In the genomic region with DNA sequence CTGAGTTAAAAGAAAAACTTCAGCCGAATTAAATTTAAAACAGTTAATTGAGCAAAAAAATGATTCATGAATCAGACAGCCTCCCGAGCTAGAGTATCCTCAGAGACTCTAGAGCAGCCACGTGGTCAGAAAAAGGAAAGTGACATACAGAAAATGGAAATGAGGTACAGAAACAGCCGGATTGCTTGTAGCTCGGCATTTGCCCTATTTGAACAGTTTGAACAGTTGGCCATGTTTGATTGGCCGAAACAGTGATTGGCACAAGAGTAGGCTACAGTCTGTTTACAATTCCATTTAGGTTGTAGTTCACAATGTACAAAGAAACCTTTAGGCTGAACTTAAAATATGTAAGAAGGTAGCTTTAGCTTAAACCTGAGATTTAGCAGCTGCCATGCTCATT, we compare ENCODE assay signal across 1 cellular context.
TF ChIP-seq lines count a peak whose summit lies in the region.

No MANE protein-coding gene starts in this region.

TF ChIP-seq in HepG2, 621 proteins besides CTCF, POLR2A, EP300 and RAD21 (continues in another document):
- TF ChIP-seq ELF1 (CRISPR knock-in tag; IDR thresholded peaks at IDR 0.05) (no peak), ZNF292 (CRISPR knock-in tag; IDR thresholded peaks at IDR 0.05; ENCODE audit: borderline replicate concordance, low read depth) (no peak), ZNF180 (CRISPR knock-in tag; IDR thresholded peaks at IDR 0.05; ENCODE audit: borderline replicate concordance, low read depth) (no peak), ZNF790 (CRISPR knock-in tag; IDR thresholded peaks at IDR 0.05; ENCODE audit: borderline replicate concordance) (no peak), ZNF724P (CRISPR knock-in tag; IDR thresholded peaks at IDR 0.05; ENCODE audit: borderline replicate concordance) (no peak), ZMYM3 (CRISPR knock-in tag; IDR thresholded peaks at IDR 0.05) (no peak), BORCS8-MEF2B (CRISPR knock-in tag; IDR thresholded peaks at IDR 0.05) (no peak), DMAP1 (CRISPR knock-in tag; IDR thresholded peaks at IDR 0.05) (peak; percentile 37; the same call in 1 of the 2 replicates), RFX1 (IDR thresholded peaks at IDR 0.05) (no peak), ZNF441 (CRISPR knock-in tag; IDR thresholded peaks at IDR 0.05; ENCODE audit: borderline replicate concordance) (0 out of 2 replicates have a peak, but pooled peaks have one; percentile 16), PHF21A (CRISPR knock-in tag; IDR thresholded peaks at IDR 0.05) (no peak), FOXO1 (CRISPR knock-in tag; IDR thresholded peaks at IDR 0.05) (no peak), REL (CRISPR knock-in tag; conservative IDR thresholded peaks at IDR 0.05) (no peak), POGZ (CRISPR knock-in tag; IDR thresholded peaks at IDR 0.05) (0 out of 2 replicates have a peak, but pooled peaks have one; percentile 23), PAWR (CRISPR knock-in tag; IDR thresholded peaks at IDR 0.05; ENCODE audit: borderline replicate concordance) (no peak), ZSCAN29 (CRISPR knock-in tag; conservative IDR thresholded peaks at IDR 0.05) (no peak), SATB2 (CRISPR knock-in tag; IDR thresholded peaks at IDR 0.05) (no peak), ATF7 (IDR thresholded peaks at IDR 0.05) (no peak), ATF7 (CRISPR knock-in tag; IDR thresholded peaks at IDR 0.05) (no peak), KMT2A (CRISPR knock-in tag; IDR thresholded peaks at IDR 0.05) (no peak), FOXA1 (IDR thresholded peaks at IDR 0.05) (no peak), FOXA1 (CRISPR knock-in tag; IDR thresholded peaks at IDR 0.05) (peak; percentile 34; the same call in 1 of the 2 replicates), ZNF549 (CRISPR knock-in tag; IDR thresholded peaks at IDR 0.05) (no peak), HCFC1 (IDR thresholded peaks at IDR 0.05; ENCODE audit: low read depth, low read length) (no peak), KDM6A (CRISPR knock-in tag; IDR thresholded peaks at IDR 0.05; ENCODE audit: low read depth) (no peak), PTBP1 (IDR thresholded peaks at IDR 0.05; ENCODE audit: low read depth, low read length, poor library complexity, severe bottlenecking) (no peak), ZC3H13 (CRISPR knock-in tag; IDR thresholded peaks at IDR 0.05) (no peak), SOX6 (IDR thresholded peaks at IDR 0.05) (no peak), SOX6 (CRISPR knock-in tag; IDR thresholded peaks at IDR 0.05) (0 out of 2 replicates have a peak, but pooled peaks have one; percentile 13), RCOR2 (CRISPR knock-in tag; IDR thresholded peaks at IDR 0.05) (no peak), NFYC (CRISPR knock-in tag; IDR thresholded peaks at IDR 0.05) (peak; percentile 37; the same call in 1 of the 2 replicates), ZNF883 (CRISPR knock-in tag; IDR thresholded peaks at IDR 0.05; ENCODE audit: not compliant biosample characterization) (no peak), ZNF260 (CRISPR knock-in tag; IDR thresholded peaks at IDR 0.05; ENCODE audit: borderline replicate concordance, low read depth) (no peak), SRSF4 (IDR thresholded peaks at IDR 0.05; ENCODE audit: low read depth, low read length, poor library complexity, severe bottlenecking) (no peak), ATF1 (CRISPR knock-in tag; IDR thresholded peaks at IDR 0.05) (no peak), ZNF101 (CRISPR knock-in tag; IDR thresholded peaks at IDR 0.05; ENCODE audit: borderline replicate concordance, low read depth) (no peak), ZNF75D (CRISPR knock-in tag; IDR thresholded peaks at IDR 0.05; ENCODE audit: borderline replicate concordance) (no peak), THAP11 (CRISPR knock-in tag; IDR thresholded peaks at IDR 0.05) (no peak), SMYD3 (CRISPR knock-in tag; IDR thresholded peaks at IDR 0.05) (no peak), SMARCE1 (IDR thresholded peaks at IDR 0.05; ENCODE audit: borderline replicate concordance) (no peak), IKZF4 (CRISPR knock-in tag; IDR thresholded peaks at IDR 0.05; ENCODE audit: borderline replicate concordance, low read depth, not compliant biosample characterization) (no peak), PAF1 (CRISPR knock-in tag; IDR thresholded peaks at IDR 0.05) (no peak), ZNF713 (CRISPR knock-in tag; IDR thresholded peaks at IDR 0.05) (no peak), SRF (IDR thresholded peaks at IDR 0.05; ENCODE audit: low read depth, low read length) (peak; percentile 57; the same call in 1 of the 2 replicates), NFATC3 (CRISPR knock-in tag; IDR thresholded peaks at IDR 0.05) (no peak)
- TF ChIP-seq, protein P1, sequence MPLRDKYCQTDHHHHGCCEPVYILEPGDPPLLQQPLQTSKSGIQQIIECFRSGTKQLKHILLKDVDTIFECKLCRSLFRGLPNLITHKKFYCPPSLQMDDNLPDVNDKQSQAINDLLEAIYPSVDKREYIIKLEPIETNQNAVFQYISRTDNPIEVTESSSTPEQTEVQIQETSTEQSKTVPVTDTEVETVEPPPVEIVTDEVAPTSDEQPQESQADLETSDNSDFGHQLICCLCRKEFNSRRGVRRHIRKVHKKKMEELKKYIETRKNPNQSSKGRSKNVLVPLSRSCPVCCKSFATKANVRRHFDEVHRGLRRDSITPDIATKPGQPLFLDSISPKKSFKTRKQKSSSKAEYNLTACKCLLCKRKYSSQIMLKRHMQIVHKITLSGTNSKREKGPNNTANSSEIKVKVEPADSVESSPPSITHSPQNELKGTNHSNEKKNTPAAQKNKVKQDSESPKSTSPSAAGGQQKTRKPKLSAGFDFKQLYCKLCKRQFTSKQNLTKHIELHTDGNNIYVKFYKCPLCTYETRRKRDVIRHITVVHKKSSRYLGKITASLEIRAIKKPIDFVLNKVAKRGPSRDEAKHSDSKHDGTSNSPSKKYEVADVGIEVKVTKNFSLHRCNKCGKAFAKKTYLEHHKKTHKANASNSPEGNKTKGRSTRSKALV (CRISPR knock-in tag; IDR thresholded peaks at IDR 0.05) = no peak
- TF ChIP-seq, protein P2, sequence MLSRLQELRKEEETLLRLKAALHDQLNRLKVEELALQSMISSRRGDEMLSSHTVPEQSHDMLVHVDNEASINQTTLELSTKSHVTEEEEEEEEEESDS (CRISPR knock-in tag; IDR thresholded peaks at IDR 0.05; ENCODE audit: borderline replicate concordance) = no peak
- TF ChIP-seq, protein P3, sequence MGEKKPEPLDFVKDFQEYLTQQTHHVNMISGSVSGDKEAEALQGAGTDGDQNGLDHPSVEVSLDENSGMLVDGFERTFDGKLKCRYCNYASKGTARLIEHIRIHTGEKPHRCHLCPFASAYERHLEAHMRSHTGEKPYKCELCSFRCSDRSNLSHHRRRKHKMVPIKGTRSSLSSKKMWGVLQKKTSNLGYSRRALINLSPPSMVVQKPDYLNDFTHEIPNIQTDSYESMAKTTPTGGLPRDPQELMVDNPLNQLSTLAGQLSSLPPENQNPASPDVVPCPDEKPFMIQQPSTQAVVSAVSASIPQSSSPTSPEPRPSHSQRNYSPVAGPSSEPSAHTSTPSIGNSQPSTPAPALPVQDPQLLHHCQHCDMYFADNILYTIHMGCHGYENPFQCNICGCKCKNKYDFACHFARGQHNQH (CRISPR knock-in tag; IDR thresholded peaks at IDR 0.05) = peak; percentile 96; the same call in 1 of the 2 replicates
- TF ChIP-seq, protein P4, sequence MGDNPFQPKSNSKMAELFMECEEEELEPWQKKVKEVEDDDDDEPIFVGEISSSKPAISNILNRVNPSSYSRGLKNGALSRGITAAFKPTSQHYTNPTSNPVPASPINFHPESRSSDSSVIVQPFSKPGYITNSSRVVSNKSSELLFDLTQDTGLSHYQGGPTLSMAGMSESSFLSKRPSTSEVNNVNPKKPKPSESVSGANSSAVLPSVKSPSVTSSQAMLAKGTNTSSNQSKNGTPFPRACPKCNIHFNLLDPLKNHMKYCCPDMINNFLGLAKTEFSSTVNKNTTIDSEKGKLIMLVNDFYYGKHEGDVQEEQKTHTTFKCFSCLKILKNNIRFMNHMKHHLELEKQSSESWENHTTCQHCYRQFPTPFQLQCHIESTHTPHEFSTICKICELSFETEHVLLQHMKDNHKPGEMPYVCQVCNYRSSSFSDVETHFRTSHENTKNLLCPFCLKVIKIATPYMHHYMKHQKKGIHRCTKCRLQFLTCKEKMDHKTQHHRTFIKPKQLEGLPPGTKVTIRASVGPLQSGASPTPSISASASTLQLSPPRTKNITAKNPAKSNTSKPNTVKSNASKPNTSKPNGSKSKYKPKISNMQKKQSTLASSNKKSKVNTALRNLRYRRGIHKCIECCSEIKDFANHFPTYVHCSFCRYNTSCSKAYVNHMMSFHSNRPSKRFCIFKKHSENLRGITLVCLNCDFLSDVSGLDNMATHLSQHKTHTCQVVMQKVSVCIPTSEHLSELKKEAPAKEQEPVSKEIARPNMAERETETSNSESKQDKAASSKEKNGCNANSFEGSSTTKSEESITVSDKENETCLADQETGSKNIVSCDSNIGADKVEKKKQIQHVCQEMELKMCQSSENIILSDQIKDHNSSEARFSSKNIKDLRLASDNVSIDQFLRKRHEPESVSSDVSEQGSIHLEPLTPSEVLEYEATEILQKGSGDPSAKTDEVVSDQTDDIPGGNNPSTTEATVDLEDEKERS (CRISPR knock-in tag; IDR thresholded peaks at IDR 0.05) = no peak
- TF ChIP-seq, protein P5, sequence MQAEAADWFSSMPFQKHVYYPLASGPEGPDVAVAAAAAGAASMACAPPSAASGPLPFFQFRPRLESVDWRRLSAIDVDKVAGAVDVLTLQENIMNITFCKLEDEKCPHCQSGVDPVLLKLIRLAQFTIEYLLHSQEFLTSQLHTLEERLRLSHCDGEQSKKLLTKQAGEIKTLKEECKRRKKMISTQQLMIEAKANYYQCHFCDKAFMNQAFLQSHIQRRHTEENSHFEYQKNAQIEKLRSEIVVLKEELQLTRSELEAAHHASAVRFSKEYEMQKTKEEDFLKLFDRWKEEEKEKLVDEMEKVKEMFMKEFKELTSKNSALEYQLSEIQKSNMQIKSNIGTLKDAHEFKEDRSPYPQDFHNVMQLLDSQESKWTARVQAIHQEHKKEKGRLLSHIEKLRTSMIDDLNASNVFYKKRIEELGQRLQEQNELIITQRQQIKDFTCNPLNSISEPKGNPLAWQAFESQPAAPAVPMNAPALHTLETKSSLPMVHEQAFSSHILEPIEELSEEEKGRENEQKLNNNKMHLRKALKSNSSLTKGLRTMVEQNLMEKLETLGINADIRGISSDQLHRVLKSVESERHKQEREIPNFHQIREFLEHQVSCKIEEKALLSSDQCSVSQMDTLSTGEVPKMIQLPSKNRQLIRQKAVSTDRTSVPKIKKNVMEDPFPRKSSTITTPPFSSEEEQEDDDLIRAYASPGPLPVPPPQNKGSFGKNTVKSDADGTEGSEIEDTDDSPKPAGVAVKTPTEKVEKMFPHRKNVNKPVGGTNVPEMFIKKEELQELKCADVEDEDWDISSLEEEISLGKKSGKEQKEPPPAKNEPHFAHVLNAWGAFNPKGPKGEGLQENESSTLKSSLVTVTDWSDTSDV (CRISPR knock-in tag; IDR thresholded peaks at IDR 0.05) = no peak
- TF ChIP-seq, protein P6, sequence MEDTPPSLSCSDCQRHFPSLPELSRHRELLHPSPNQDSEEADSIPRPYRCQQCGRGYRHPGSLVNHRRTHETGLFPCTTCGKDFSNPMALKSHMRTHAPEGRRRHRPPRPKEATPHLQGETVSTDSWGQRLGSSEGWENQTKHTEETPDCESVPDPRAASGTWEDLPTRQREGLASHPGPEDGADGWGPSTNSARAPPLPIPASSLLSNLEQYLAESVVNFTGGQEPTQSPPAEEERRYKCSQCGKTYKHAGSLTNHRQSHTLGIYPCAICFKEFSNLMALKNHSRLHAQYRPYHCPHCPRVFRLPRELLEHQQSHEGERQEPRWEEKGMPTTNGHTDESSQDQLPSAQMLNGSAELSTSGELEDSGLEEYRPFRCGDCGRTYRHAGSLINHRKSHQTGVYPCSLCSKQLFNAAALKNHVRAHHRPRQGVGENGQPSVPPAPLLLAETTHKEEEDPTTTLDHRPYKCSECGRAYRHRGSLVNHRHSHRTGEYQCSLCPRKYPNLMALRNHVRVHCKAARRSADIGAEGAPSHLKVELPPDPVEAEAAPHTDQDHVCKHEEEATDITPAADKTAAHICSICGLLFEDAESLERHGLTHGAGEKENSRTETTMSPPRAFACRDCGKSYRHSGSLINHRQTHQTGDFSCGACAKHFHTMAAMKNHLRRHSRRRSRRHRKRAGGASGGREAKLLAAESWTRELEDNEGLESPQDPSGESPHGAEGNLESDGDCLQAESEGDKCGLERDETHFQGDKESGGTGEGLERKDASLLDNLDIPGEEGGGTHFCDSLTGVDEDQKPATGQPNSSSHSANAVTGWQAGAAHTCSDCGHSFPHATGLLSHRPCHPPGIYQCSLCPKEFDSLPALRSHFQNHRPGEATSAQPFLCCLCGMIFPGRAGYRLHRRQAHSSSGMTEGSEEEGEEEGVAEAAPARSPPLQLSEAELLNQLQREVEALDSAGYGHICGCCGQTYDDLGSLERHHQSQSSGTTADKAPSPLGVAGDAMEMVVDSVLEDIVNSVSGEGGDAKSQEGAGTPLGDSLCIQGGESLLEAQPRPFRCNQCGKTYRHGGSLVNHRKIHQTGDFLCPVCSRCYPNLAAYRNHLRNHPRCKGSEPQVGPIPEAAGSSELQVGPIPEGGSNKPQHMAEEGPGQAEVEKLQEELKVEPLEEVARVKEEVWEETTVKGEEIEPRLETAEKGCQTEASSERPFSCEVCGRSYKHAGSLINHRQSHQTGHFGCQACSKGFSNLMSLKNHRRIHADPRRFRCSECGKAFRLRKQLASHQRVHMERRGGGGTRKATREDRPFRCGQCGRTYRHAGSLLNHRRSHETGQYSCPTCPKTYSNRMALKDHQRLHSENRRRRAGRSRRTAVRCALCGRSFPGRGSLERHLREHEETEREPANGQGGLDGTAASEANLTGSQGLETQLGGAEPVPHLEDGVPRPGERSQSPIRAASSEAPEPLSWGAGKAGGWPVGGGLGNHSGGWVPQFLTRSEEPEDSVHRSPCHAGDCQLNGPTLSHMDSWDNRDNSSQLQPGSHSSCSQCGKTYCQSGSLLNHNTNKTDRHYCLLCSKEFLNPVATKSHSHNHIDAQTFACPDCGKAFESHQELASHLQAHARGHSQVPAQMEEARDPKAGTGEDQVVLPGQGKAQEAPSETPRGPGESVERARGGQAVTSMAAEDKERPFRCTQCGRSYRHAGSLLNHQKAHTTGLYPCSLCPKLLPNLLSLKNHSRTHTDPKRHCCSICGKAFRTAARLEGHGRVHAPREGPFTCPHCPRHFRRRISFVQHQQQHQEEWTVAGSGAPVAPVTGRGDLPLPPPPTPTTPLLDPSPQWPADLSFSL (CRISPR knock-in tag; IDR thresholded peaks at IDR 0.05) = no peak
- TF ChIP-seq, protein P7, sequence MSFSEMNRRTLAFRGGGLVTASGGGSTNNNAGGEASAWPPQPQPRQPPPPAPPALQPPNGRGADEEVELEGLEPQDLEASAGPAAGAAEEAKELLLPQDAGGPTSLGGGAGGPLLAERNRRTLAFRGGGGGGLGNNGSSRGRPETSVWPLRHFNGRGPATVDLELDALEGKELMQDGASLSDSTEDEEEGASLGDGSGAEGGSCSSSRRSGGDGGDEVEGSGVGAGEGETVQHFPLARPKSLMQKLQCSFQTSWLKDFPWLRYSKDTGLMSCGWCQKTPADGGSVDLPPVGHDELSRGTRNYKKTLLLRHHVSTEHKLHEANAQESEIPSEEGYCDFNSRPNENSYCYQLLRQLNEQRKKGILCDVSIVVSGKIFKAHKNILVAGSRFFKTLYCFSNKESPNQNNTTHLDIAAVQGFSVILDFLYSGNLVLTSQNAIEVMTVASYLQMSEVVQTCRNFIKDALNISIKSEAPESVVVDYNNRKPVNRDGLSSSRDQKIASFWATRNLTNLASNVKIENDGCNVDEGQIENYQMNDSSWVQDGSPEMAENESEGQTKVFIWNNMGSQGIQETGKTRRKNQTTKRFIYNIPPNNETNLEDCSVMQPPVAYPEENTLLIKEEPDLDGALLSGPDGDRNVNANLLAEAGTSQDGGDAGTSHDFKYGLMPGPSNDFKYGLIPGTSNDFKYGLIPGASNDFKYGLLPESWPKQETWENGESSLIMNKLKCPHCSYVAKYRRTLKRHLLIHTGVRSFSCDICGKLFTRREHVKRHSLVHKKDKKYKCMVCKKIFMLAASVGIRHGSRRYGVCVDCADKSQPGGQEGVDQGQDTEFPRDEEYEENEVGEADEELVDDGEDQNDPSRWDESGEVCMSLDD (CRISPR knock-in tag; IDR thresholded peaks at IDR 0.05; ENCODE audit: borderline replicate concordance) = no peak
